1 cellular context compared by ENCODE assay signal in genomic region chr16:49828545-49829267, GRCh38.
TF ChIP-seq lines count a peak whose summit lies in the region.

No MANE protein-coding gene starts in this region.

TF ChIP-seq in K562, 482 proteins besides CTCF, POLR2A, EP300 and RAD21:
- TF ChIP-seq EGR1 (conservative IDR thresholded peaks at IDR 0.05) (peak; percentile 50), ZNF436 (CRISPR knock-in tag; IDR thresholded peaks at IDR 0.05) (no peak)
TF ChIP-seq in K562: peak in this region for 1.
